ENCODE assay signal across 1 cellular context in the genomic region with DNA sequence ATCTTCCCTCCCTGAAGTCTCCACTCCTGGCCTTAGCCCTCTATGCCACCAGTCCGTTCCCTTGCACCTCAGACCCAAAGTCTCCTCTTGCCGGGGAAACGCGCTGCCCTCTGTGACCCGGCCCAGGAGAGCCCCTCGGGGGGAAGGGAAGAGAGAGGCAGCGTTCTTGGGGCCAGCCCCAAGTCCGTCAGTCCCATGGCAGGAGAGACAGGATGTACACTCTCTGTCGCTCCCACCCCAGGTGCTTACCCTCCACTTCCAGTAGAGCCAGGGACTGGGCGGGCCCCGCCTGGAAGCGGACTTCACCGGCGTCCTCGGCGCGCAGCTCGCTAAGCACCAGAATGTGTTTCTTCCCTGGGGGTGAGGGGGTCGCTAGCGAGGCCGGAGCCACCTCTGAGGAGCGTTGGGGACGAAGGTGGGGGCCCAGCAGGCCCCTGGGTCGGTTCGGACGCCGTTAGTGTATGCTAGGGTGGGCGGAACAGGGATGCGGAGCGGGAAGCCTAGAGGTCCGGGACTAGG.
TF ChIP-seq lines count a peak whose summit lies in the region.

No MANE protein-coding gene starts in this region.

TF ChIP-seq in HepG2, 621 proteins besides CTCF, POLR2A, EP300 and RAD21 (continued from another document and continues in another):
- TF ChIP-seq, protein P1, sequence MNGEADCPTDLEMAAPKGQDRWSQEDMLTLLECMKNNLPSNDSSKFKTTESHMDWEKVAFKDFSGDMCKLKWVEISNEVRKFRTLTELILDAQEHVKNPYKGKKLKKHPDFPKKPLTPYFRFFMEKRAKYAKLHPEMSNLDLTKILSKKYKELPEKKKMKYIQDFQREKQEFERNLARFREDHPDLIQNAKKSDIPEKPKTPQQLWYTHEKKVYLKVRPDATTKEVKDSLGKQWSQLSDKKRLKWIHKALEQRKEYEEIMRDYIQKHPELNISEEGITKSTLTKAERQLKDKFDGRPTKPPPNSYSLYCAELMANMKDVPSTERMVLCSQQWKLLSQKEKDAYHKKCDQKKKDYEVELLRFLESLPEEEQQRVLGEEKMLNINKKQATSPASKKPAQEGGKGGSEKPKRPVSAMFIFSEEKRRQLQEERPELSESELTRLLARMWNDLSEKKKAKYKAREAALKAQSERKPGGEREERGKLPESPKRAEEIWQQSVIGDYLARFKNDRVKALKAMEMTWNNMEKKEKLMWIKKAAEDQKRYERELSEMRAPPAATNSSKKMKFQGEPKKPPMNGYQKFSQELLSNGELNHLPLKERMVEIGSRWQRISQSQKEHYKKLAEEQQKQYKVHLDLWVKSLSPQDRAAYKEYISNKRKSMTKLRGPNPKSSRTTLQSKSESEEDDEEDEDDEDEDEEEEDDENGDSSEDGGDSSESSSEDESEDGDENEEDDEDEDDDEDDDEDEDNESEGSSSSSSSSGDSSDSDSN (CRISPR knock-in tag; IDR thresholded peaks at IDR 0.05): no peak; the same call in 1 of the 2 replicates
- no peak for TF ChIP-seq MED8 (CRISPR knock-in tag; IDR thresholded peaks at IDR 0.05; ENCODE audit: insufficient replicate concordance)
- no peak for TF ChIP-seq SCMH1 (CRISPR knock-in tag; IDR thresholded peaks at IDR 0.05; ENCODE audit: borderline replicate concordance)
- no peak for TF ChIP-seq ZBTB37 (CRISPR knock-in tag; IDR thresholded peaks at IDR 0.05)
- TF ChIP-seq TFE3 (CRISPR knock-in tag; IDR thresholded peaks at IDR 0.05): no peak
- TF ChIP-seq GABPB1 (CRISPR knock-in tag; IDR thresholded peaks at IDR 0.05): no peak
- no peak for TF ChIP-seq ZKSCAN5 (CRISPR knock-in tag; IDR thresholded peaks at IDR 0.05)
- no peak for TF ChIP-seq ARNT (IDR thresholded peaks at IDR 0.05)
- TF ChIP-seq, protein P2, sequence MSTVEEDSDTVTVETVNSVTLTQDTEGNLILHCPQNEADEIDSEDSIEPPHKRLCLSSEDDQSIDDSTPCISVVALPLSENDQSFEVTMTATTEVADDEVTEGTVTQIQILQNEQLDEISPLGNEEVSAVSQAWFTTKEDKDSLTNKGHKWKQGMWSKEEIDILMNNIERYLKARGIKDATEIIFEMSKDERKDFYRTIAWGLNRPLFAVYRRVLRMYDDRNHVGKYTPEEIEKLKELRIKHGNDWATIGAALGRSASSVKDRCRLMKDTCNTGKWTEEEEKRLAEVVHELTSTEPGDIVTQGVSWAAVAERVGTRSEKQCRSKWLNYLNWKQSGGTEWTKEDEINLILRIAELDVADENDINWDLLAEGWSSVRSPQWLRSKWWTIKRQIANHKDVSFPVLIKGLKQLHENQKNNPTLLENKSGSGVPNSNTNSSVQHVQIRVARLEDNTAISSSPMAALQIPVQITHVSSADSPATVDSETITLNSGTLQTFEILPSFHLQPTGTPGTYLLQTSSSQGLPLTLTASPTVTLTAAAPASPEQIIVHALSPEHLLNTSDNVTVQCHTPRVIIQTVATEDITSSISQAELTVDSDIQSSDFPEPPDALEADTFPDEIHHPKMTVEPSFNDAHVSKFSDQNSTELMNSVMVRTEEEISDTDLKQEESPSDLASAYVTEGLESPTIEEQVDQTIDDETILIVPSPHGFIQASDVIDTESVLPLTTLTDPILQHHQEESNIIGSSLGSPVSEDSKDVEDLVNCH (CRISPR knock-in tag; IDR thresholded peaks at IDR 0.05): no peak
- no peak for TF ChIP-seq U2AF1 (optimal IDR thresholded peaks at IDR 0.05; ENCODE audit: low read depth, low read length)
- TF ChIP-seq ZSCAN25 (CRISPR knock-in tag; IDR thresholded peaks at IDR 0.05): no peak
- TF ChIP-seq HOXA5 (CRISPR knock-in tag; IDR thresholded peaks at IDR 0.05): no peak; the same call in 1 of the 2 replicates
- TF ChIP-seq, protein P3, sequence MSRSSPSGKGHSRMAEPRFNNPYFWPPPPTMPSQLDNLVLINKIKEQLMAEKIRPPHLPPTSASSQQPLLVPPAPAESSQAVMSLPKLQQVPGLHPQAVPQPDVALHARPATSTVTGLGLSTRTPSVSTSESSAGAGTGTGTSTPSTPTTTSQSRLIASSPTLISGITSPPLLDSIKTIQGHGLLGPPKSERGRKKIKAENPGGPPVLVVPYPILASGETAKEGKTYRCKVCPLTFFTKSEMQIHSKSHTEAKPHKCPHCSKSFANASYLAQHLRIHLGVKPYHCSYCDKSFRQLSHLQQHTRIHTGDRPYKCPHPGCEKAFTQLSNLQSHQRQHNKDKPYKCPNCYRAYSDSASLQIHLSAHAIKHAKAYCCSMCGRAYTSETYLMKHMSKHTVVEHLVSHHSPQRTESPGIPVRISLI (CRISPR knock-in tag; IDR thresholded peaks at IDR 0.05; ENCODE audit: borderline replicate concordance): 0 out of 2 replicates have a peak, but pooled peaks have one; percentile 16
- TF ChIP-seq BRD4 (CRISPR knock-in tag; IDR thresholded peaks at IDR 0.05): no peak
- TF ChIP-seq ZNF607 (CRISPR knock-in tag; IDR thresholded peaks at IDR 0.05; ENCODE audit: borderline replicate concordance): 0 out of 2 replicates have a peak, but pooled peaks have one; percentile 26
- no peak for TF ChIP-seq AGO1 (IDR thresholded peaks at IDR 0.05; ENCODE audit: low read depth, low read length, poor library complexity, severe bottlenecking)
- no peak for TF ChIP-seq KAT2B (IDR thresholded peaks at IDR 0.05; ENCODE audit: borderline replicate concordance, low read depth, low read length)
- no peak for TF ChIP-seq SKI (IDR thresholded peaks at IDR 0.05; ENCODE audit: partially characterized antibody)
- no peak for TF ChIP-seq ZNF292 (CRISPR knock-in tag; IDR thresholded peaks at IDR 0.05; ENCODE audit: borderline replicate concordance, low read depth)
- TF ChIP-seq ZMYM3 (CRISPR knock-in tag; IDR thresholded peaks at IDR 0.05): no peak
- no peak for TF ChIP-seq ZMYM2 (CRISPR knock-in tag; IDR thresholded peaks at IDR 0.05)
- no peak; the same call in 1 of the 2 replicates for TF ChIP-seq ZNF317 (CRISPR knock-in tag; IDR thresholded peaks at IDR 0.05)
- no peak for TF ChIP-seq NCOA5 (CRISPR knock-in tag; IDR thresholded peaks at IDR 0.05)
- TF ChIP-seq PATZ1 (CRISPR knock-in tag; IDR thresholded peaks at IDR 0.05): no peak
- no peak for TF ChIP-seq ZSCAN31 (CRISPR knock-in tag; IDR thresholded peaks at IDR 0.05; ENCODE audit: low read depth)
- TF ChIP-seq ATF1 (CRISPR knock-in tag; IDR thresholded peaks at IDR 0.05): no peak
- no peak; the same call in 1 of the 2 replicates for TF ChIP-seq MTERF4 (CRISPR knock-in tag; IDR thresholded peaks at IDR 0.05)
- no peak for TF ChIP-seq ZBTB20 (CRISPR knock-in tag; IDR thresholded peaks at IDR 0.05; ENCODE audit: borderline replicate concordance, low read depth)
- 0 out of 2 replicates have a peak, but pooled peaks have one; percentile 27 for TF ChIP-seq ZNF724P (CRISPR knock-in tag; IDR thresholded peaks at IDR 0.05; ENCODE audit: borderline replicate concordance)
- TF ChIP-seq, protein P4, sequence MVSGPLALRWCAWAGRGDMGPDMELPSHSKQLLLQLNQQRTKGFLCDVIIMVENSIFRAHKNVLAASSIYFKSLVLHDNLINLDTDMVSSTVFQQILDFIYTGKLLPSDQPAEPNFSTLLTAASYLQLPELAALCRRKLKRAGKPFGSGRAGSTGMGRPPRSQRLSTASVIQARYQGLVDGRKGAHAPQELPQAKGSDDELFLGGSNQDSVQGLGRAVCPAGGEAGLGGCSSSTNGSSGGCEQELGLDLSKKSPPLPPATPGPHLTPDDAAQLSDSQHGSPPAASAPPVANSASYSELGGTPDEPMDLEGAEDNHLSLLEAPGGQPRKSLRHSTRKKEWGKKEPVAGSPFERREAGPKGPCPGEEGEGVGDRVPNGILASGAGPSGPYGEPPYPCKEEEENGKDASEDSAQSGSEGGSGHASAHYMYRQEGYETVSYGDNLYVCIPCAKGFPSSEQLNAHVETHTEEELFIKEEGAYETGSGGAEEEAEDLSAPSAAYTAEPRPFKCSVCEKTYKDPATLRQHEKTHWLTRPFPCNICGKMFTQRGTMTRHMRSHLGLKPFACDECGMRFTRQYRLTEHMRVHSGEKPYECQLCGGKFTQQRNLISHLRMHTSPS (CRISPR knock-in tag; IDR thresholded peaks at IDR 0.05; ENCODE audit: low read depth): no peak
- no peak for TF ChIP-seq HNF4G (IDR thresholded peaks at IDR 0.05; ENCODE audit: borderline replicate concordance, low read depth, low read length)
- TF ChIP-seq HNF4G (CRISPR knock-in tag; IDR thresholded peaks at IDR 0.05; ENCODE audit: borderline replicate concordance, low read depth): no peak
- no peak for TF ChIP-seq ZNF883 (CRISPR knock-in tag; IDR thresholded peaks at IDR 0.05; ENCODE audit: not compliant biosample characterization)
- TF ChIP-seq REXO4 (CRISPR knock-in tag; IDR thresholded peaks at IDR 0.05; ENCODE audit: borderline replicate concordance): no peak
- 0 out of 2 replicates have a peak, but pooled peaks have one; percentile 18 for TF ChIP-seq ZNF160 (CRISPR knock-in tag; IDR thresholded peaks at IDR 0.05)
- TF ChIP-seq RAD51 (IDR thresholded peaks at IDR 0.05; ENCODE audit: borderline replicate concordance): no peak
- TF ChIP-seq ZSCAN22 (CRISPR knock-in tag; IDR thresholded peaks at IDR 0.05): no peak
- no peak for TF ChIP-seq ZMAT3 (CRISPR knock-in tag; conservative IDR thresholded peaks at IDR 0.05)
- no peak; the same call in 1 of the 2 replicates for TF ChIP-seq ZNF746 (CRISPR knock-in tag; IDR thresholded peaks at IDR 0.05)
- TF ChIP-seq HMG20A (CRISPR knock-in tag; IDR thresholded peaks at IDR 0.05; ENCODE audit: borderline replicate concordance): no peak
- no peak; the same call in 1 of the 2 replicates for TF ChIP-seq SMYD3 (CRISPR knock-in tag; IDR thresholded peaks at IDR 0.05)
- no peak for TF ChIP-seq SOX13 (IDR thresholded peaks at IDR 0.05)
- TF ChIP-seq SOX13 (CRISPR knock-in tag; conservative IDR thresholded peaks at IDR 0.05 in 1 of 2, IDR thresholded peaks at IDR 0.05 in 1 of 2): no peak
- no peak for TF ChIP-seq GMEB2 (CRISPR knock-in tag; IDR thresholded peaks at IDR 0.05; ENCODE audit: low read depth)
- TF ChIP-seq CBX5 (CRISPR knock-in tag; IDR thresholded peaks at IDR 0.05; ENCODE audit: borderline replicate concordance): no peak
- TF ChIP-seq, protein P5, sequence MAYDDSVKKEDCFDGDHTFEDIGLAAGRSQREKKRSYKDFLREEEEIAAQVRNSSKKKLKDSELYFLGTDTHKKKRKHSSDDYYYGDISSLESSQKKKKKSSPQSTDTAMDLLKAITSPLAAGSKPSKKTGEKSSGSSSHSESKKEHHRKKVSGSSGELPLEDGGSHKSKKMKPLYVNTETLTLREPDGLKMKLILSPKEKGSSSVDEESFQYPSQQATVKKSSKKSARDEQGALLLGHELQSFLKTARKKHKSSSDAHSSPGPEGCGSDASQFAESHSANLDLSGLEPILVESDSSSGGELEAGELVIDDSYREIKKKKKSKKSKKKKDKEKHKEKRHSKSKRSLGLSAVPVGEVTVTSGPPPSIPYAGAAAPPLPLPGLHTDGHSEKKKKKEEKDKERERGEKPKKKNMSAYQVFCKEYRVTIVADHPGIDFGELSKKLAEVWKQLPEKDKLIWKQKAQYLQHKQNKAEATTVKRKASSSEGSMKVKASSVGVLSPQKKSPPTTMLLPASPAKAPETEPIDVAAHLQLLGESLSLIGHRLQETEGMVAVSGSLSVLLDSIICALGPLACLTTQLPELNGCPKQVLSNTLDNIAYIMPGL (CRISPR knock-in tag; IDR thresholded peaks at IDR 0.05; ENCODE audit: borderline replicate concordance in 1 of 2, low read depth in 1 of 2): peak in 1 of 2 experiments; percentile 60; a peak in 1 of 4 replicates
